Comparison of ENCODE assay signal across 8 cellular contexts in genomic region chr1:58786184-58786926, GRCh38. TPM values are rescaled to one million over a fixed set of nuclear protein-coding genes. Genes with fewer than 3 reads are reported as not detected.
DNase-seq lines count a peak whose midpoint lies in the region; ATAC-seq and TF ChIP-seq lines count a peak whose summit lies in the region.

No MANE protein-coding gene starts in this region.

- ATAC-seq in WTC11 (no peak), GM19397 (IDR thresholded peaks at IDR 0.05; ENCODE audit: unreplicated experiment) (no peak), HG03196 (IDR thresholded peaks at IDR 0.05; ENCODE audit: unreplicated experiment) (no peak)

- peak overlapping the region; percentile 99 for H3K9ac ChIP-seq in skeletal muscle satellite cell (ENCODE audit: low read depth, low read length)

- peaks cover 5% of the 10 kb centered on the region; the same call in 1 of the 2 replicates for H3K36me3 Mint-ChIP-seq in WTC11

- peak overlapping the region; percentile 2; the same call in 1 of the 2 replicates for H3K4me3 Mint-ChIP-seq in WTC11

- H3K4me3 ChIP-seq in skeletal muscle satellite cell (ENCODE audit: low read length): no peak overlapping the region

- no peaks in the 10 kb centered on the region for H3K27me3 ChIP-seq in skeletal muscle satellite cell (ENCODE audit: control insufficient read depth, insufficient read depth, low read length)

- H3K4me1 ChIP-seq in skeletal muscle satellite cell (ENCODE audit: control insufficient read depth, insufficient read depth, low read length): peaks cover 15% of the 10 kb centered on the region

- peaks cover 13% of the 10 kb centered on the region for H3K9me3 Mint-ChIP-seq in WTC11

- H3K9me3 ChIP-seq in skeletal muscle satellite cell (replicated peaks; ENCODE audit: low read length): no peaks in the 10 kb centered on the region

- DNase-seq in EH (ENCODE audit: low read depth) (peak; percentile 28), WTC11 (ENCODE audit: low spot score) (no peak), fibroblast of the conjunctiva (ENCODE audit: low read depth) (peak; percentile 63), NCI-H524 (lab: John Stamatoyannopoulos, UW) (no peak), NCI-H2171 (lab: John Stamatoyannopoulos, UW) (no peak)

- H3K4me2 ChIP-seq in skeletal muscle satellite cell (ENCODE audit: low read length): peak overlapping the region; percentile 98

- H3K4me1 Mint-ChIP-seq in WTC11: peaks cover 25% of the 10 kb centered on the region

- CTCF ChIA-PET in WTC11 (lab: Charles Lee): no interaction called here

- H3K27me3 Mint-ChIP-seq in WTC11 (ENCODE audit: low read depth): peaks cover 34% of the 10 kb centered on the region

- TF ChIP-seq CTCF in WTC11 (IDR thresholded peaks at IDR 0.05): no peak

- no peak overlapping the region for H3K27ac Mint-ChIP-seq in WTC11

- H3K36me3 ChIP-seq in skeletal muscle satellite cell (ENCODE audit: insufficient read depth, low read length): peaks cover 17% of the 10 kb centered on the region

- POLR2A ChIA-PET in WTC11 (lab: Charles Lee): no interaction called here

TF ChIP-seq in WTC11, 78 proteins besides CTCF, POLR2A, EP300 and RAD21:
- TF ChIP-seq EMX1 (CRISPR knock-in tag; IDR thresholded peaks at IDR 0.05) (no peak), PRRX2 (CRISPR knock-in tag; IDR thresholded peaks at IDR 0.05) (no peak), GABPB1 (CRISPR knock-in tag; IDR thresholded peaks at IDR 0.05) (no peak), ZNF281 (CRISPR knock-in tag; IDR thresholded peaks at IDR 0.05) (no peak), ESRRA (CRISPR knock-in tag; IDR thresholded peaks at IDR 0.05; ENCODE audit: borderline replicate concordance) (no peak), ZBTB21 (CRISPR knock-in tag; IDR thresholded peaks at IDR 0.05; ENCODE audit: borderline replicate concordance) (no peak), USF2 (CRISPR knock-in tag; IDR thresholded peaks at IDR 0.05) (no peak), ZNF512 (CRISPR knock-in tag; IDR thresholded peaks at IDR 0.05; ENCODE audit: borderline replicate concordance) (no peak)

RNA-seq across cellular contexts. Expression of gene JUN, which starts 2.5 kb away (rescaled TPM):
- 15.9 to 22.1 TPM (median 21.4 TPM) in 3 replicates for total RNA-seq in WTC11 (2021)
- total RNA-seq in skeletal muscle satellite cell (2012; rRNA removed): 95.8 and 119 TPM in 2 replicates

Comparison
In these comparisons a context has a peak if more than half of its experiments do, and no peak if none do; other contexts are left out.
1. DNase-seq: peak in EH (single experiment) and fibroblast of the conjunctiva (single experiment); none in WTC11 (single experiment), NCI-H524 (0 of 2) and NCI-H2171 (single experiment).